In the genomic region with DNA sequence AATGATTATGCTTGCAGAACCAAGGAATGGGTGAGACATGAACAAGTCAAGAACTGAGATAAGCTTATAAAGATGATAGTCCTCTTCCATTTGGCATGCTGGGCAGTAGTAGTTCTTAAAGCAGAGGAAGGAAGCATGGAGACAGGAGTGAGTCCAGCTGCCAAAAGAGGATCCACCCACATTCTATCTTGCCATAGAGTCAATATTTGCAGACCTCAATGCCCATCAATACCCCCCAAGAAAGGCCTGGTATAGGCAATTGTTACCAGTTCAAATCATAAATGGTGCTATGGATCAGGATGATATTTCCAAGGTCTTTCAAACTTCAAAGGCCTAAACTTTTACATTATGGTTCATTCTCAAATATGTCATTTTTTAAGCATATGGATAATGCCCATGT, we compare ENCODE assay signal across 23 cellular contexts. TPM values are rescaled to one million over a fixed set of nuclear protein-coding genes. Genes with fewer than 3 reads are reported as not detected.
DNase-seq lines count a peak whose midpoint lies in the region; ATAC-seq, FAIRE-seq and TF ChIP-seq lines count a peak whose summit lies in the region.
"Had no signal": no experiment of that assay in that cellular context is flagged by ENCODE, and none has a peak within 500 bp of the region (broad histone marks: within the 10 kb centered on the region; RNA-seq: fewer than 3 reads in every experiment).

No MANE protein-coding gene starts in this region.

- H3K27me3 ChIP-seq in mammary epithelial cell (ENCODE audit: insufficient read depth, low read length) (no peaks in the 10 kb centered on the region), endothelial cell of umbilical vein (ENCODE audit: control insufficient read depth in 2 of 2, insufficient read depth in 2 of 2, low read length in 2 of 2) (no peaks in the 10 kb centered on the region)
- H3K27me3 ChIP-seq: BLaER1, Peyer's patch had no signal

- POLR2A ChIA-PET in MCF 10A (lab: Yijun Ruan, JAX) (interaction anchor here (0.6 to 2.9 kb wide), 2 partner anchors 22 to 249 kb away, joined by 3 to 11 read pairs; no protein-coding TSS in a partner anchor), endothelial cell of umbilical vein (lab: Charles Lee) (no interaction called here)

- TF ChIP-seq POLR2A in endothelial cell of umbilical vein (IDR thresholded peaks at IDR 0.05; ENCODE audit: low read depth, low read length) = no peak

- H3K4me3 Mint-ChIP-seq in MCF 10A (ENCODE audit: unreplicated experiment) (no peak overlapping the region), T-helper 17 cell (no peak overlapping the region)
- H3K4me3 Mint-ChIP-seq: GM23338, H9 had no signal

- H3K27me3 Mint-ChIP-seq in MCF 10A (ENCODE audit: insufficient read depth, unreplicated experiment) (no peaks in the 10 kb centered on the region), T-helper 17 cell (no peaks in the 10 kb centered on the region)
- H3K27me3 Mint-ChIP-seq: CD4-positive, CD25-positive, alpha-beta regulatory T cell had no signal

- TF ChIP-seq CTCF in MCF 10A (IDR thresholded peaks at IDR 0.05; ENCODE audit: unreplicated experiment) (no peak), mammary epithelial cell (conservative IDR thresholded peaks at IDR 0.05 in 1 of 2, IDR thresholded peaks at IDR 0.05 in 1 of 2; ENCODE audit: extremely low read depth in 1 of 2, insufficient read depth in 1 of 2, low read depth in 1 of 2, low read length in 2 of 2) (no peak), endothelial cell of umbilical vein (IDR thresholded peaks at IDR 0.05; ENCODE audit: extremely low read depth in 1 of 2, insufficient read depth in 1 of 2, low read depth in 1 of 2, low read length in 2 of 2) (no peak), GM13976 (IDR thresholded peaks at IDR 0.05; ENCODE audit: borderline replicate concordance, control extremely low read depth, extremely low read depth, insufficient read depth, missing control alignments) (no peak)

- H3K27ac ChIP-seq in mammary epithelial cell (ENCODE audit: insufficient read depth, low read depth, low read length) (no peak overlapping the region), endothelial cell of umbilical vein (ENCODE audit: insufficient read depth, low read depth, low read length) (no peak overlapping the region)
- H3K27ac ChIP-seq: BLaER1, Peyer's patch had no signal

- H3K27ac Mint-ChIP-seq in MCF 10A (ENCODE audit: low read depth, unreplicated experiment) (peak overlapping the region; percentile 4), T-helper 17 cell (peak overlapping the region; percentile 42)
- H3K27ac Mint-ChIP-seq: CD4-positive, CD25-positive, alpha-beta regulatory T cell; GM23338 had no signal

- peaks cover 34% of the 10 kb centered on the region for H3K4me1 ChIP-seq in mammary epithelial cell (ENCODE audit: insufficient read depth, low read length)
- H3K4me1 ChIP-seq in endothelial cell of umbilical vein (ENCODE audit: control insufficient read depth, extremely low read depth, insufficient read depth, low read length) = peaks cover 64% of the 10 kb centered on the region

- no peaks in the 10 kb centered on the region for H3K9me3 Mint-ChIP-seq in MCF 10A (ENCODE audit: unreplicated experiment)
- H3K9me3 Mint-ChIP-seq: GM23338, H9 had no signal

- peak; percentile 15 for FAIRE-seq in endothelial cell of umbilical vein (lab: Jason Lieb, UNC)
- FAIRE-seq: A204.1, D721Med had no signal

- peaks cover 35% of the 10 kb centered on the region for H3K4me1 Mint-ChIP-seq in MCF 10A (ENCODE audit: insufficient read depth, unreplicated experiment)
- H3K4me1 Mint-ChIP-seq in T-helper 17 cell = peaks cover 36% of the 10 kb centered on the region

- CTCF ChIA-PET in MCF 10A (lab: Yijun Ruan, JAX) (interaction anchor here (0.9 kb wide), 1 partner anchor 21 kb away, joined by 3 read pairs; no protein-coding TSS in a partner anchor), mammary epithelial cell (lab: Charles Lee; ENCODE audit: low non-redundant PET) (no interaction called here), endothelial cell of umbilical vein (lab: Charles Lee) (interaction anchor here (0.9 to 1.6 kb wide), 2 partner anchors 9 to 33 kb away, joined by 3 to 5 read pairs; no protein-coding TSS in a partner anchor)

- H3K4me3 ChIP-seq in mammary epithelial cell (replicated peaks in 1 of 3; ENCODE audit: insufficient read depth in 1 of 3, low read depth in 2 of 3, low read length in 3 of 3) = no peak overlapping the region
- no peak overlapping the region for H3K4me3 ChIP-seq in endothelial cell of umbilical vein (replicated peaks in 1 of 3; ENCODE audit: insufficient read depth in 1 of 3, low read depth in 1 of 3, low read length in 3 of 3)
- H3K4me3 ChIP-seq: BLaER1, GM23338, Peyer's patch had no signal

- H2AFZ ChIP-seq in mammary epithelial cell (ENCODE audit: low read depth, low read length) = no peak overlapping the region
- H2AFZ ChIP-seq in endothelial cell of umbilical vein (ENCODE audit: low read depth, low read length) = no peak overlapping the region
- H2AFZ ChIP-seq: GM23338 had no signal

- BruUV-seq in MCF 10A (replicated peaks; lab: Mats Ljungman, UMichigan) (no TSS peak), mammary epithelial cell (replicated peaks; lab: Mats Ljungman, UMichigan) (no TSS peak), endothelial cell of umbilical vein (replicated peaks; lab: Mats Ljungman, UMichigan) (no TSS peak)

- H3K79me2 ChIP-seq in mammary epithelial cell (ENCODE audit: insufficient read depth, low read length) = peaks cover 88% of the 10 kb centered on the region
- H3K79me2 ChIP-seq in endothelial cell of umbilical vein (ENCODE audit: control insufficient read depth, insufficient read depth, low read length) = peaks cover 89% of the 10 kb centered on the region

- ATAC-seq in T-helper 17 cell (no peak), HG03159 (IDR thresholded peaks at IDR 0.05; ENCODE audit: unreplicated experiment) (no peak)
- ATAC-seq: GM23338 had no signal

- in situ Hi-C loops in mammary epithelial cell (cut with MboI; ENCODE audit: low sequenced_read_pairs in 2 of 2) (no loop called here), GM13976 (cut with MboI; ENCODE audit: low sequenced_read_pairs, unreplicated experiment) (no loop called here)

- H3K9me3 ChIP-seq in mammary epithelial cell (replicated peaks; ENCODE audit: insufficient read depth, low read length) (no peaks in the 10 kb centered on the region), T-helper 17 cell (ENCODE audit: control insufficient read depth, low read length, poor library complexity, severe bottlenecking) (no peaks in the 10 kb centered on the region), endothelial cell of umbilical vein (replicated peaks; ENCODE audit: control insufficient read depth, insufficient read depth, low read length) (no peaks in the 10 kb centered on the region)
- H3K9me3 ChIP-seq: BLaER1, Peyer's patch had no signal

- no peaks in the 10 kb centered on the region for H3K36me3 Mint-ChIP-seq in MCF 10A (ENCODE audit: insufficient read depth, unreplicated experiment)
- peaks cover 8% of the 10 kb centered on the region for H3K36me3 Mint-ChIP-seq in T-helper 17 cell (ENCODE audit: low read depth)

- no peaks in the 10 kb centered on the region for H4K20me1 ChIP-seq in mammary epithelial cell (ENCODE audit: insufficient read depth, low read length)
- no peaks in the 10 kb centered on the region for H4K20me1 ChIP-seq in endothelial cell of umbilical vein (replicated peaks; ENCODE audit: control insufficient read depth, extremely low read depth, insufficient read depth, low read length)
- H4K20me1 ChIP-seq: BLaER1 had no signal

- H3K9ac ChIP-seq in mammary epithelial cell (ENCODE audit: insufficient read depth, low read length) (no peak overlapping the region), endothelial cell of umbilical vein (replicated peaks; ENCODE audit: extremely low read depth, insufficient read depth, low read length) (no peak overlapping the region)
- H3K9ac ChIP-seq: BLaER1 had no signal

- H3K4me2 ChIP-seq in mammary epithelial cell (ENCODE audit: insufficient read depth, low read depth, low read length) = no peak overlapping the region
- H3K4me2 ChIP-seq in endothelial cell of umbilical vein (ENCODE audit: insufficient read depth, low read length) = peak overlapping the region; percentile 41
- H3K4me2 ChIP-seq: BLaER1, GM23338 had no signal

- intact Hi-C loops in MCF 10A (cut with micrococcal nuclease) (no loop called here), mammary epithelial cell (cut with micrococcal nuclease) (no loop called here), endothelial cell of umbilical vein (cut with micrococcal nuclease) (no loop called here)

- H3K36me3 ChIP-seq in mammary epithelial cell (ENCODE audit: insufficient read depth, low read length) = peaks cover 6% of the 10 kb centered on the region
- H3K36me3 ChIP-seq in endothelial cell of umbilical vein (ENCODE audit: control insufficient read depth in 2 of 2, extremely low read depth in 1 of 2, insufficient read depth in 2 of 2, low read length in 2 of 2) = peaks cover 1 to 6% of the 10 kb centered on the region in 2 experiments
- H3K36me3 ChIP-seq: BLaER1, Peyer's patch had no signal

- no peak for DNase-seq in MCF 10A (ENCODE audit: unreplicated experiment)
- DNase-seq in mammary epithelial cell = no peak
- DNase-seq in T-helper 17 cell = no peak
- DNase-seq in endothelial cell of umbilical vein (ENCODE audit: low read depth, low spot score) = no peak
- DNase-seq in activated CD4-positive, alpha-beta T cell treated with anti-CD3 and anti-CD28 coated beads for 48 hours = no peak
- no peak for DNase-seq in GM13976 (ENCODE audit: low spot score)
- DNase-seq: CD4-positive, CD25-positive, alpha-beta regulatory T cell; H9; KBM-7; MM.1S; NCI-H1694 treated with DMSO at 0.1 percent for 48 hours; NCI-H2081; NCI-H2227 treated with DMSO at 0.1 percent for 48 hours; NCI-H510A; NCI-H69; Peyer's patch; SHP77 treated with DMSO at 0.1 percent for 48 hours; SW 1271 had no signal

- no peaks in the 10 kb centered on the region for H3K9me1 ChIP-seq in endothelial cell of umbilical vein (replicated peaks; ENCODE audit: control insufficient read depth, extremely low read depth, insufficient read depth, low read length)

- dilution Hi-C loops in mammary epithelial cell (cut with HindIII; ENCODE audit: low sequenced_read_pairs) (no loop called here), endothelial cell of umbilical vein (cut with MboI; ENCODE audit: extremely low pct_ligation_motif_present, low sequenced_read_pairs) (no loop called here)

RNA-seq across cellular contexts. Expression of a gene that starts 4.8 kb away (rescaled TPM):
- 14.6 and 22.9 TPM in 2 replicates for total RNA-seq in MCF 10A (2022)
- 10 to 100 TPM; 20.8 to 28.5 TPM for total RNA-seq in mammary epithelial cell
- polyA plus RNA-seq in mammary epithelial cell = 14.9 TPM
- polyA minus RNA-seq in mammary epithelial cell = 17.2 TPM
- 10 to 100 TPM in 1 of 2 donors, 1 to 10 TPM in 1; 3.7 to 26.7 TPM for total RNA-seq in T-helper 17 cell
- total RNA-seq in endothelial cell of umbilical vein = 86.1 and 111 TPM in 2 replicates
- polyA plus RNA-seq in endothelial cell of umbilical vein = 11.0 and 13.1 TPM in 2 replicates
- 21.9 and 22.6 TPM in 2 replicates for polyA plus RNA-seq in endothelial cell of umbilical vein (2011; cell fraction: cytosol; rRNA removed)
- polyA plus RNA-seq in endothelial cell of umbilical vein (2011; cell fraction: nucleus; rRNA removed) = 25.0 and 31.9 TPM in 2 replicates
- polyA plus RNA-seq in endothelial cell of umbilical vein (2012) = 43.4 and 50.9 TPM in 2 replicates
- 48.2 and 49.1 TPM in 2 replicates for polyA minus RNA-seq in endothelial cell of umbilical vein
- 7.6 TPM for polyA minus RNA-seq in endothelial cell of umbilical vein (2011; cell fraction: cytosol; rRNA and poly(A)+ RNA removed)
- 89.2 and 110 TPM in 2 replicates for polyA minus RNA-seq in endothelial cell of umbilical vein (2011; cell fraction: nucleus; rRNA and poly(A)+ RNA removed)
